In the genomic region with DNA sequence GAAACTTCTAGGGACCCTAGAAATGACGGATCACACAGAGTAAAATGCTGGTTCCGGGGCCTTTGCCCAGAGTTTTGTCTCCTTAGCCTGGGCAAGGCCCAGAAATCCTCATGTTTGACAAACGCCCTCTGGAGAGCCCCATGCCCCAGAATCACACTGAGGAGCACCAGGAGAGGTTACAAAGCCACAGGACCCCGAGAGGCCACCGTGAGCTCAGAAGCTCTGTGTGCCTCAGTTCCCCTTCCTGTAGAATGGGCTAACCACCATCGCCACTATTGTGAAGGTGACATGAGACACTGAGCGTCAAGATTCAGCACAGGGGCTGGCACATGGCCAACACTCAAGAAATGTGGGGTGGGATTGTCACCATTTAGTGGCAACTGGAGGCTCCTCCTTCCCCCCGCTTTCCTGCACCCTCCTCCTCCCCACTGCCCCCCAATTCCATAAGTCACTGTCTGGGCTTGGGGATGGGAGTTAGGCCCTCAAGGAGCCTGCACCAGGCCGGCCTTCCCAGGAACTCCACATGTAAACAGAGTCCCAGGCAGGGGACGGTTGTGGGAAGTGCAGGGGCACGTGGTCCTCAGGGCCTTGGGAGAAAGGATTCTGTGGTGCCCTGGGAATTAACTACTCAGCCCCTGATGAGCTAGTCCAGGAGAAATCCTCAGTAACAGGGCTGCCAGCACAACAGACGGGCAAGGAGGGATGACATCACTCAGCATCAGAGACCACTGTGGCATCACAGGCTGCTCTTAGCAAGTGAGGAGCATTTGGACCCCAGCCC, we compare ENCODE assay signal across 1 cellular context.
TF ChIP-seq lines count a peak whose summit lies in the region.

No MANE protein-coding gene starts in this region.

TF ChIP-seq in SK-N-SH, 30 proteins besides CTCF, POLR2A, EP300 and RAD21 (continued from another document):
- TF ChIP-seq USF2 (IDR thresholded peaks at IDR 0.05; ENCODE audit: borderline replicate concordance, low read depth, low read length): no peak
- no peak for TF ChIP-seq GATA2 (CRISPR knock-in tag; IDR thresholded peaks at IDR 0.05)
- no peak for TF ChIP-seq YY1 (IDR thresholded peaks at IDR 0.05; ENCODE audit: low read depth)
- no peak for TF ChIP-seq POLR2AphosphoS5 (IDR thresholded peaks at IDR 0.05; ENCODE audit: low read depth, low read length)
- TF ChIP-seq FOXJ3 (CRISPR knock-in tag; IDR thresholded peaks at IDR 0.05): no peak
- TF ChIP-seq MXI1 (IDR thresholded peaks at IDR 0.05; ENCODE audit: low read depth, low read length): no peak
- no peak for TF ChIP-seq GABPA (IDR thresholded peaks at IDR 0.05; ENCODE audit: low read depth)
- no peak for TF ChIP-seq REST (IDR thresholded peaks at IDR 0.05; ENCODE audit: low read depth, low read length)
- TF ChIP-seq RXRA (IDR thresholded peaks at IDR 0.05; ENCODE audit: borderline replicate concordance, low read depth): no peak
- TF ChIP-seq FOXM1 (IDR thresholded peaks at IDR 0.05; ENCODE audit: low read depth): no peak
- TF ChIP-seq FOSL2 (IDR thresholded peaks at IDR 0.05; ENCODE audit: borderline replicate concordance, low read depth): no peak
- no peak for TF ChIP-seq ZBTB33 (IDR thresholded peaks at IDR 0.05; ENCODE audit: borderline replicate concordance, low read depth)
- no peak for TF ChIP-seq USF1 (IDR thresholded peaks at IDR 0.05; ENCODE audit: borderline replicate concordance, low read depth)
- no peak for TF ChIP-seq NFIC (IDR thresholded peaks at IDR 0.05; ENCODE audit: borderline replicate concordance)
